21 cellular contexts compared by ENCODE assay signal in genomic region chr13:46844431-46844830, GRCh38. TPM values are rescaled to one million over a fixed set of nuclear protein-coding genes. Genes with fewer than 3 reads are reported as not detected.
"Had no signal": no experiment of that assay in that cellular context is flagged by ENCODE, and none has a peak within 500 bp of the region (broad histone marks: within the 10 kb centered on the region; RNA-seq: fewer than 3 reads in every experiment).

No MANE protein-coding gene starts in this region.

- H3K4me3 ChIP-seq: ascending aorta, colonic mucosa, right lobe of liver, SK-N-MC, smooth muscle cell, suprapubic skin had no signal

- H3K4me1 Mint-ChIP-seq: activated naive CD4-positive, alpha-beta T cell treated with anti-CD3 and anti-CD28 coated beads, Interleukin-2, amount 10 ng/mL, durations not matched to agents 7 days and 5 days had no signal

- H3K4me1 ChIP-seq: ascending aorta, colonic mucosa, right lobe of liver, suprapubic skin had no signal

- H3K4me3 Mint-ChIP-seq: activated naive CD4-positive, alpha-beta T cell treated with anti-CD3 and anti-CD28 coated beads, Interleukin-2, amount 10 ng/mL, durations not matched to agents 7 days and 5 days; activated T-cell treated with anti-CD3 and anti-CD28 coated beads, Interleukin-2, amount 50 U/mL, for 24 hours; natural killer cell treated with Interleukin-12 subunit alpha and Interleukin-12 subunit beta and Interleukin-15 and Interleukin-18, amount 100 ng/mL, for 72 hours had no signal

- DNase-seq: activated CD4-positive, alpha-beta T cell treated with anti-CD3 and anti-CD28 coated beads for 1 hour; activated CD4-positive, alpha-beta T cell treated with anti-CD3 and anti-CD28 coated beads, Interleukin-2, amount 50 U/mL, for 48 hours; activated naive CD4-positive, alpha-beta T cell treated with anti-CD3 and anti-CD28 coated beads, Interleukin-2, amount 10 ng/mL, durations not matched to agents 7 days and 5 days; activated T-cell treated with anti-CD3 and anti-CD28 coated beads, Interleukin-2, amount 50 U/mL, for 24 hours; caudate nucleus; colonic mucosa; left ventricle myocardium superior; occipital lobe; right lobe of liver; stimulated activated naive CD8-positive, alpha-beta T cell treated with anti-CD3 and anti-CD28 coated beads, Interleukin-15, Interleukin-2, amounts not matched to agents 100 U/mL and 50 U/mL, for 24 hours; T-helper 1 cell; T1000; trophoblast cell had no signal

- ATAC-seq: left ventricle myocardium superior; right lobe of liver; stimulated activated naive CD8-positive, alpha-beta T cell treated with anti-CD3 and anti-CD28 coated beads, Interleukin-15, Interleukin-2, amounts not matched to agents 100 U/mL and 50 U/mL, for 24 hours had no signal

- H3K4me2 ChIP-seq: smooth muscle cell had no signal

- H3K36me3 Mint-ChIP-seq: activated naive CD4-positive, alpha-beta T cell treated with anti-CD3 and anti-CD28 coated beads, Interleukin-2, amount 10 ng/mL, durations not matched to agents 7 days and 5 days; natural killer cell treated with Interleukin-12 subunit alpha and Interleukin-12 subunit beta and Interleukin-15 and Interleukin-18, amount 100 ng/mL, for 72 hours had no signal

- H3K9me3 ChIP-seq: ascending aorta, colonic mucosa, right lobe of liver, suprapubic skin had no signal

- H3K27ac ChIP-seq: ascending aorta, colonic mucosa, epithelial cell of prostate, right lobe of liver, SK-N-MC, suprapubic skin had no signal

- H3K27ac Mint-ChIP-seq: activated naive CD4-positive, alpha-beta T cell treated with anti-CD3 and anti-CD28 coated beads, Interleukin-2, amount 10 ng/mL, durations not matched to agents 7 days and 5 days; activated T-cell treated with anti-CD3 and anti-CD28 coated beads, Interleukin-2, amount 50 U/mL, for 24 hours; natural killer cell treated with Interleukin-12 subunit alpha and Interleukin-12 subunit beta and Interleukin-15 and Interleukin-18, amount 100 ng/mL, for 72 hours; progenitor cell of endocrine pancreas had no signal

- H3K9me3 Mint-ChIP-seq: activated naive CD4-positive, alpha-beta T cell treated with anti-CD3 and anti-CD28 coated beads, Interleukin-2, amount 10 ng/mL, durations not matched to agents 7 days and 5 days; activated T-cell treated with anti-CD3 and anti-CD28 coated beads, Interleukin-2, amount 50 U/mL, for 24 hours; natural killer cell treated with Interleukin-12 subunit alpha and Interleukin-12 subunit beta and Interleukin-15 and Interleukin-18, amount 100 ng/mL, for 72 hours had no signal

- H3K36me3 ChIP-seq: ascending aorta, colonic mucosa, right lobe of liver, suprapubic skin had no signal

- H3K27me3 ChIP-seq: ascending aorta, colonic mucosa, right lobe of liver, suprapubic skin had no signal

RNA-seq across cellular contexts. Expression of gene HTR2A, which starts 52.4 kb away (rescaled TPM):
- total RNA-seq: ascending aorta; kidney epithelial cell; natural killer cell treated with Interleukin-12 subunit alpha and Interleukin-12 subunit beta and Interleukin-15 and Interleukin-18, amount 100 ng/mL, for 72 hours; progenitor cell of endocrine pancreas had no signal
